Comparison of ENCODE assay signal across 24 cellular contexts in genomic region chr2:69180227-69180626, GRCh38.
DNase-seq lines count a peak whose midpoint lies in the region; ATAC-seq and TF ChIP-seq lines count a peak whose summit lies in the region.
"Had no signal": no experiment of that assay in that cellular context is flagged by ENCODE, and none has a peak within 500 bp of the region (broad histone marks: within the 10 kb centered on the region; RNA-seq: fewer than 3 reads in every experiment).

No MANE protein-coding gene starts in this region.

- WGBS in esophagus muscularis mucosa, result 71% methylated on average over 1 of the region's 1 CpG
- WGBS in spleen, 5 donors, result 66 to 85% (median 83%) methylated on average over 1 of the region's 1 CpG

- DNase-seq in HL-60 (ENCODE audit: low read depth in 1 of 2, low spot score in 1 of 2) (peak in 1 of 2 experiments; percentile 13), NB4 (ENCODE audit: low read depth) (peak; percentile 32), esophagus muscularis mucosa (ENCODE audit: extremely low spot score) (no peak), spleen (no peak), GM03348 (ENCODE audit: low spot score) (no peak), NCI-H748 treated with DMSO at 0.1 percent for 48 hours (lab: John Stamatoyannopoulos, UW) (no peak)
- DNase-seq: activated CD4-positive, alpha-beta memory T cell treated with anti-CD3 and anti-CD28 coated beads, Interleukin-2, amount 10 ng/mL, durations not matched to agents 7 days and 5 days; activated CD4-positive, alpha-beta T cell treated with anti-CD3 and anti-CD28 coated beads for 1 hour; activated CD8-positive, alpha-beta memory T cell treated with anti-CD3 and anti-CD28 coated beads, Interleukin-2, amount 50 U/mL, for 4 hours; activated naive CD4-positive, alpha-beta T cell treated with anti-CD3 and anti-CD28 coated beads, Interleukin-2, amount 10 ng/mL, durations not matched to agents 7 days and 5 days; amniotic stem cell; HCEC 1CT; mesendoderm; NCI-H1105; NCI-H187 treated with DMSO at 0.1 percent for 48 hours; NCI-H2171; NCI-H510A; PC-9; Right ventricle myocardium superior; stimulated activated CD4-positive, alpha-beta T cell treated with anti-CD3 and anti-CD28 coated beads, Interleukin-4, amount 100 ng/mL, for 1 hour had no signal

- TF ChIP-seq POLR2A in NB4 (IDR thresholded peaks at IDR 0.05; ENCODE audit: extremely low read depth, insufficient read length) (no peak), esophagus muscularis mucosa (IDR thresholded peaks at IDR 0.05; ENCODE audit: low read depth) (no peak), spleen (IDR thresholded peaks at IDR 0.05) (no peak)

- H3K9me3 ChIP-seq in esophagus muscularis mucosa, result no peaks in the 10 kb centered on the region
- H3K9me3 ChIP-seq in spleen, result no peaks in the 10 kb centered on the region
- H3K9me3 ChIP-seq: right atrium auricular region had no signal

- H3K4me1 ChIP-seq in esophagus muscularis mucosa (peaks cover 9 to 63% (median 58%) of the 10 kb centered on the region in 4 donors), spleen (peaks cover 0 to 38% (median 21%) of the 10 kb centered on the region in 6 donors)

- ATAC-seq in GM18861 (IDR thresholded peaks at IDR 0.05; ENCODE audit: unreplicated experiment), result no peak
- ATAC-seq in HG03460 (IDR thresholded peaks at IDR 0.05; ENCODE audit: unreplicated experiment), result no peak
- ATAC-seq: left lobe of liver had no signal

- no peak for TF ChIP-seq CTCF in HL-60 (IDR thresholded peaks at IDR 0.05; ENCODE audit: insufficient read depth, low read length)
- no peak for TF ChIP-seq CTCF in NB4 (IDR thresholded peaks at IDR 0.05; ENCODE audit: low read depth, low read length)
- TF ChIP-seq CTCF in esophagus muscularis mucosa (IDR thresholded peaks at IDR 0.05), result no peak
- no peak for TF ChIP-seq CTCF in spleen (IDR thresholded peaks at IDR 0.05 in 8 of 11, conservative IDR thresholded peaks at IDR 0.05 in 3 of 11)

- H3K27me3 ChIP-seq in HL-60 (ENCODE audit: insufficient read depth, poor library complexity, severe bottlenecking) (no peaks in the 10 kb centered on the region), esophagus muscularis mucosa (no peaks in the 10 kb centered on the region), spleen (replicated peaks in 1 of 7) (no peaks in the 10 kb centered on the region)
- H3K27me3 ChIP-seq: right atrium auricular region had no signal

- H3K36me3 ChIP-seq in esophagus muscularis mucosa (peaks cover 0 to 38% (median 7%) of the 10 kb centered on the region in 4 donors), spleen (no peaks in the 10 kb centered on the region)

- TF ChIP-seq EP300 in esophagus muscularis mucosa (IDR thresholded peaks at IDR 0.05), result no peak

- intact Hi-C loops in esophagus muscularis mucosa (cut with DNase I) (no loop called here), spleen (cut with DNase I; ENCODE audit: low total_unique reads) (no loop called here)

- peak overlapping the region; percentile 32; the same call in 1 of the 2 replicates for H3K27ac ChIP-seq in HL-60 (replicated peaks)
- H3K27ac ChIP-seq in esophagus muscularis mucosa (replicated peaks in 1 of 4), result peak overlapping the region; percentile 87 to 91 (median 88)
- peak overlapping the region in 6 of 8 donors; percentile 22 to 92 (median 41) for H3K27ac ChIP-seq in spleen
- H3K27ac ChIP-seq: PC-9, right atrium auricular region had no signal

- H3K4me3 ChIP-seq in HL-60 (replicated peaks; ENCODE audit: insufficient read depth, low read length), result no peak overlapping the region
- H3K4me3 ChIP-seq in NB4 (ENCODE audit: low read depth, low read length), result no peak overlapping the region
- no peak overlapping the region for H3K4me3 ChIP-seq in esophagus muscularis mucosa
- no peak overlapping the region for H3K4me3 ChIP-seq in spleen
- H3K4me3 ChIP-seq: PC-9, right atrium auricular region had no signal

Comparison
In these comparisons a context has a peak if more than half of its experiments do, and no peak if none do; other contexts are left out.
1. H3K27ac ChIP-seq: peak in every context shown above with its lines; median percentile 88 in esophagus muscularis mucosa; 41 in spleen; 32 in HL-60.